In genomic region chr3:134742202-134742601, GRCh38 we compare ENCODE assay signal across 23 cellular contexts. TPM values are rescaled to one million over a fixed set of nuclear protein-coding genes. Genes with fewer than 3 reads are reported as not detected.
DNase-seq lines count a peak whose midpoint lies in the region; ATAC-seq and TF ChIP-seq lines count a peak whose summit lies in the region.
"Had no signal": no experiment of that assay in that cellular context is flagged by ENCODE, and none has a peak within 500 bp of the region (broad histone marks: within the 10 kb centered on the region; RNA-seq: fewer than 3 reads in every experiment).

No MANE protein-coding gene starts in this region.

- no peak overlapping the region for H3K4me3 Mint-ChIP-seq in osteocyte (ENCODE audit: unreplicated experiment)
- H3K4me3 Mint-ChIP-seq: B cell; CD4-positive, alpha-beta T cell; CD8-positive, alpha-beta T cell had no signal

- peaks cover 7% of the 10 kb centered on the region for H3K27me3 Mint-ChIP-seq in osteocyte (ENCODE audit: unreplicated experiment)
- H3K27me3 Mint-ChIP-seq: B cell; CD4-positive, alpha-beta T cell had no signal

- no peaks in the 10 kb centered on the region for H3K36me3 ChIP-seq in HEK293 (ENCODE audit: control insufficient read depth in 2 of 2, insufficient read depth in 1 of 2, low read length in 2 of 2)
- H3K36me3 ChIP-seq in lung (ENCODE audit: control insufficient read depth in 2 of 2, insufficient read depth in 2 of 2, low read length in 2 of 2): no peaks in the 10 kb centered on the region
- H3K36me3 ChIP-seq: BLaER1 treated with 17β-estradiol and CSF1 and Interleukin-3, amounts not matched to agents 10 nM and 100 nM had no signal

- H3K27ac ChIP-seq in HEK293 (ENCODE audit: extremely low read depth, low read depth, low read length) (no peak overlapping the region), lung (ENCODE audit: low read depth in 1 of 2, low read length in 1 of 2) (no peak overlapping the region)
- H3K27ac ChIP-seq: 22Rv1; A549; BLaER1 treated with 17β-estradiol and CSF1 and Interleukin-3, amounts not matched to agents 10 nM and 100 nM; C4-2B had no signal

- peak; percentile 11 for DNase-seq in lung (ENCODE audit: low spot score)
- DNase-seq in osteocyte (ENCODE audit: extremely low spot score, unreplicated experiment): peak; percentile 64
- DNase-seq in GF-D8 (lab: John Stamatoyannopoulos, UW): no peak
- no peak for DNase-seq in DMS114 treated with DMSO at 0.1 percent for 48 hours (lab: John Stamatoyannopoulos, UW; ENCODE audit: unreplicated experiment)
- DNase-seq: AML-193; Caco-2; Calu3; CD4-positive, alpha-beta T cell; CD8-positive, alpha-beta T cell; DMS153; DMS53; DMS79; DND-41; EL; GDM1 had no signal

- H3K36me3 Mint-ChIP-seq in osteocyte (ENCODE audit: unreplicated experiment): no peaks in the 10 kb centered on the region
- H3K36me3 Mint-ChIP-seq: CD8-positive, alpha-beta T cell had no signal

- no peaks in the 10 kb centered on the region for H3K27me3 ChIP-seq in lung (ENCODE audit: control insufficient read depth, insufficient read depth)
- H3K27me3 ChIP-seq: BLaER1 treated with 17β-estradiol and CSF1 and Interleukin-3, amounts not matched to agents 10 nM and 100 nM had no signal

- 60 to 71% methylated on average over 1 of the region's 1 CpG for WGBS in lung, 2 donors

- no peaks in the 10 kb centered on the region for H3K9me3 ChIP-seq in HEK293 (ENCODE audit: control insufficient read depth, insufficient read depth, low read depth, low read length)
- no peaks in the 10 kb centered on the region for H3K9me3 ChIP-seq in lung (ENCODE audit: control insufficient read depth in 2 of 2, insufficient read depth in 1 of 2, low read length in 1 of 2)
- H3K9me3 ChIP-seq: A549; BLaER1 treated with 17β-estradiol and CSF1 and Interleukin-3, amounts not matched to agents 10 nM and 100 nM; Caco-2 had no signal

- CTCF ChIA-PET in HEK293 (lab: Yijun Ruan, JAX): interaction anchor here (0.7 kb wide), 1 partner anchor 24 kb away, joined by 4 read pairs; no protein-coding TSS in a partner anchor

- H3K4me1 ChIP-seq in HEK293 (ENCODE audit: control insufficient read depth, insufficient read depth, low read length) (no peaks in the 10 kb centered on the region), lung (ENCODE audit: control insufficient read depth in 2 of 2, insufficient read depth in 2 of 2, low read length in 2 of 2) (no peaks in the 10 kb centered on the region)
- H3K4me1 ChIP-seq: A549; BLaER1 treated with 17β-estradiol and CSF1 and Interleukin-3, amounts not matched to agents 10 nM and 100 nM; Caco-2 had no signal

- no peak for ATAC-seq in lung (ENCODE audit: insufficient read depth, low FRiP score)
- ATAC-seq: A549; CD8-positive, alpha-beta T cell had no signal

- no peaks in the 10 kb centered on the region for H3K9me3 Mint-ChIP-seq in osteocyte (ENCODE audit: unreplicated experiment)
- H3K9me3 Mint-ChIP-seq: CD4-positive, alpha-beta T cell had no signal

- H3K4me3 ChIP-seq in HEK293 (ENCODE audit: low read depth, low read length) (no peak overlapping the region), lung (no peak overlapping the region)
- H3K4me3 ChIP-seq: A549; BLaER1 treated with 17β-estradiol and CSF1 and Interleukin-3, amounts not matched to agents 10 nM and 100 nM had no signal

- no peak overlapping the region for H3K27ac Mint-ChIP-seq in osteocyte (ENCODE audit: unreplicated experiment)
- H3K27ac Mint-ChIP-seq: B cell; CD4-positive, alpha-beta T cell; CD8-positive, alpha-beta T cell had no signal

- POLR2A ChIA-PET in HEK293 (lab: Yijun Ruan, JAX): no interaction called here

- H3K4me1 Mint-ChIP-seq in osteocyte (ENCODE audit: unreplicated experiment): no peaks in the 10 kb centered on the region
- H3K4me1 Mint-ChIP-seq: B cell had no signal

- TF ChIP-seq CTCF in HEK293 (tag by site-specific recombination; IDR thresholded peaks at IDR 0.05) (no peak), lung (IDR thresholded peaks at IDR 0.05; ENCODE audit: control extremely low read depth, extremely low read depth) (no peak), osteocyte (IDR thresholded peaks at IDR 0.05) (no peak)

TF ChIP-seq in HEK293, 187 proteins besides CTCF, POLR2A, EP300 and RAD21:
- TF ChIP-seq ZNF146 (tag by site-specific recombination; IDR thresholded peaks at IDR 0.05) (no peak), ZFHX2 (tag by site-specific recombination; conservative IDR thresholded peaks at IDR 0.05) (peak; percentile 70), ZNF274 (IDR thresholded peaks at IDR 0.05; ENCODE audit: low read length) (no peak), ZNF274 (tag by site-specific recombination; IDR thresholded peaks at IDR 0.05; ENCODE audit: borderline replicate concordance) (no peak), ZNF221 (tag by site-specific recombination; IDR thresholded peaks at IDR 0.05; ENCODE audit: borderline replicate concordance) (no peak), HOXC10 (CRISPR knock-in tag; IDR thresholded peaks at IDR 0.05) (no peak), EGR2 (tag by site-specific recombination; IDR thresholded peaks at IDR 0.05; ENCODE audit: low read depth) (peak; percentile 82), SCRT1 (tag by site-specific recombination; IDR thresholded peaks at IDR 0.05; ENCODE audit: borderline replicate concordance) (no peak), ZNF157 (tag by site-specific recombination; IDR thresholded peaks at IDR 0.05) (no peak), ZEB2 (tag by site-specific recombination; IDR thresholded peaks at IDR 0.05) (no peak), ZNF530 (tag by site-specific recombination; IDR thresholded peaks at IDR 0.05; ENCODE audit: low read depth) (no peak)

RNA-seq across cellular contexts. Expression of gene EPHB1, which starts 52.9 kb away (rescaled TPM):
- total RNA-seq in lung (1 to 10 TPM; 2.1 to 6.3 TPM), osteocyte (0.75 and 1.1 TPM in 2 replicates)
- 1 to 10 TPM in 1 of 2 donors, under 1 TPM in 1; 0.30 to 2.0 TPM for polyA plus RNA-seq in lung
- total RNA-seq: A172; B cell; CD8-positive, alpha-beta T cell; G401 had no signal

Comparison
In these comparisons a context has a peak if more than half of its experiments do, and no peak if none do; other contexts are left out.
1. DNase-seq: peak in lung (single experiment) and osteocyte (single experiment); none in GF-D8 (single experiment) and DMS114 treated with DMSO at 0.1 percent for 48 hours (single experiment).